ENCODE assay signal across 1 cellular context in the genomic region with DNA sequence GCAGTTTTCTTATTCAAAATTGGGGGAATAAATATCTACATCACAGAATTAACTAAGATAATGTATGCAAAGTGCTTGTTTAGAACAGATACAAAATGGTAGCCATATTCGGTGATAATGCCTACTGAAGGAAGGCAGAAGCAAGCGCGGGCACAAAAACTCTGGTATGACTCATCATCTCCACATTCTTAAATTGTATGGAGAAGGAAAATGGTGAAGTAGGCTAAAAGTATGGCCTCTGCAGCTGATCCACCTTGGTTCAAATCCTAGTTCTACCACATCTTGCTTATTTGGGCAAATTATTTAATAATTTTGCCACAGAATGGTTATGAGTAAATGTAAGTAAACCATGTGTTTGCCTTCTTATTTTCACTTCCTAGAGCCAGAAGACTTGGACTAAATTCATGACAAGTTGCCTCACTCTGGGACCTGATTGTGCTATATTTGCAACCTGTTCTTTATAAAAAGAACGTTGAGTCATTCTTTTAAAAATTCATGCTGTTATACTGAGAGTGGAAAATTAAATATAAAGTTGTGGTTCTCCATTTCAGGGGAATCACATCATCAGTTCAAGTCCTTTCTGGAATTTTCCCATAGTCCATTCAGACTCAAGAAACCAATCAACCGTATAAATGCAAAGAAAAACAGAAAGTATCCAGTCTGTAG.
TF ChIP-seq lines count a peak whose summit lies in the region.

No MANE protein-coding gene starts in this region.

TF ChIP-seq in HCT116, 20 proteins besides CTCF, POLR2A, EP300 and RAD21 (continued from another document):
- TF ChIP-seq, protein P1, sequence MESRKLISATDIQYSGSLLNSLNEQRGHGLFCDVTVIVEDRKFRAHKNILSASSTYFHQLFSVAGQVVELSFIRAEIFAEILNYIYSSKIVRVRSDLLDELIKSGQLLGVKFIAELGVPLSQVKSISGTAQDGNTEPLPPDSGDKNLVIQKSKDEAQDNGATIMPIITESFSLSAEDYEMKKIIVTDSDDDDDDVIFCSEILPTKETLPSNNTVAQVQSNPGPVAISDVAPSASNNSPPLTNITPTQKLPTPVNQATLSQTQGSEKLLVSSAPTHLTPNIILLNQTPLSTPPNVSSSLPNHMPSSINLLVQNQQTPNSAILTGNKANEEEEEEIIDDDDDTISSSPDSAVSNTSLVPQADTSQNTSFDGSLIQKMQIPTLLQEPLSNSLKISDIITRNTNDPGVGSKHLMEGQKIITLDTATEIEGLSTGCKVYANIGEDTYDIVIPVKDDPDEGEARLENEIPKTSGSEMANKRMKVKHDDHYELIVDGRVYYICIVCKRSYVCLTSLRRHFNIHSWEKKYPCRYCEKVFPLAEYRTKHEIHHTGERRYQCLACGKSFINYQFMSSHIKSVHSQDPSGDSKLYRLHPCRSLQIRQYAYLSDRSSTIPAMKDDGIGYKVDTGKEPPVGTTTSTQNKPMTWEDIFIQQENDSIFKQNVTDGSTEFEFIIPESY (IDR thresholded peaks at IDR 0.05; ENCODE audit: extremely low read depth, insufficient replicate concordance, low read length): no peak
- TF ChIP-seq EZH2phosphoT487 (IDR thresholded peaks at IDR 0.05; ENCODE audit: borderline replicate concordance): no peak
TF ChIP-seq in HCT116: peak in this region for 0.
